8 cellular contexts compared by ENCODE assay signal in genomic region chr1:98388431-98388830, GRCh38.
DNase-seq lines count a peak whose midpoint lies in the region; ATAC-seq, FAIRE-seq and TF ChIP-seq lines count a peak whose summit lies in the region.

No MANE protein-coding gene starts in this region.

- no peaks in the 10 kb centered on the region for H3K36me3 Mint-ChIP-seq in activated T-cell treated with anti-CD3 and anti-CD28 coated beads, Interleukin-2, amount 50 U/mL, for 72 hours (ENCODE audit: insufficient read depth in 2 of 2)
- H3K36me3 Mint-ChIP-seq in astrocyte (ENCODE audit: low read depth, unreplicated experiment) = no peaks in the 10 kb centered on the region
- H3K36me3 Mint-ChIP-seq in naive thymus-derived CD4-positive, alpha-beta T cell = peaks cover 0 to 1% (median 0%) of the 10 kb centered on the region in 5 donors

- H3K27ac Mint-ChIP-seq in activated T-cell treated with anti-CD3 and anti-CD28 coated beads, Interleukin-2, amount 50 U/mL, for 72 hours = peak overlapping the region; percentile 32
- H3K27ac Mint-ChIP-seq in astrocyte (ENCODE audit: unreplicated experiment) = peak overlapping the region; percentile 96
- peak overlapping the region in 2 of 9 donors; percentile 2 to 51 for H3K27ac Mint-ChIP-seq in naive thymus-derived CD4-positive, alpha-beta T cell

- H3K27me3 Mint-ChIP-seq in activated T-cell treated with anti-CD3 and anti-CD28 coated beads, Interleukin-2, amount 50 U/mL, for 72 hours (ENCODE audit: low read depth) = no peaks in the 10 kb centered on the region
- no peaks in the 10 kb centered on the region for H3K27me3 Mint-ChIP-seq in astrocyte (ENCODE audit: low read depth, unreplicated experiment)
- H3K27me3 Mint-ChIP-seq in naive thymus-derived CD4-positive, alpha-beta T cell = peaks cover 0 to 3% (median 0%) of the 10 kb centered on the region in 5 donors

- peak; percentile 84 for FAIRE-seq in astrocyte (lab: Jason Lieb, UNC)
- no peak for FAIRE-seq in GM12892 (lab: Jason Lieb, UNC)

- H3K27me3 ChIP-seq in astrocyte (ENCODE audit: insufficient read depth, low read length) = no peaks in the 10 kb centered on the region
- no peaks in the 10 kb centered on the region for H3K27me3 ChIP-seq in naive thymus-derived CD4-positive, alpha-beta T cell (ENCODE audit: control insufficient read depth in 2 of 2, insufficient read depth in 2 of 2, low read length in 2 of 2)

- intact Hi-C loops in naive thymus-derived CD4-positive, alpha-beta T cell (cut with micrococcal nuclease) = loop anchor here in 1 of 2 donors (2.0 kb wide), 1 partner anchor 16 kb away; no protein-coding TSS in a partner anchor

- no peaks in the 10 kb centered on the region for H4K20me1 ChIP-seq in astrocyte (ENCODE audit: insufficient read depth, low read length)

- H3K9ac ChIP-seq in astrocyte (ENCODE audit: low read length) = peak overlapping the region; percentile 21

- H3K4me3 Mint-ChIP-seq in activated T-cell treated with anti-CD3 and anti-CD28 coated beads, Interleukin-2, amount 50 U/mL, for 72 hours = peak overlapping the region in 1 of 2 donors; percentile 57
- H3K4me3 Mint-ChIP-seq in astrocyte (ENCODE audit: unreplicated experiment) = peak overlapping the region; percentile 24
- H3K4me3 Mint-ChIP-seq in naive thymus-derived CD4-positive, alpha-beta T cell = peak overlapping the region in 2 of 10 donors; percentile 13 to 68

- TF ChIP-seq CTCF in astrocyte (IDR thresholded peaks at IDR 0.05; ENCODE audit: insufficient read depth, low read depth, low read length) = no peak

- no peak for TF ChIP-seq POLR2A in GM12892 (IDR thresholded peaks at IDR 0.05; ENCODE audit: low read depth, low read length)

- H2AFZ ChIP-seq in astrocyte (ENCODE audit: low read depth, low read length) = peak overlapping the region; percentile 19

- CTCF ChIA-PET in naive thymus-derived CD4-positive, alpha-beta T cell (lab: Charles Lee) = no interaction called here

- DNase-seq in activated T-cell treated with anti-CD3 and anti-CD28 coated beads, Interleukin-2, amount 50 U/mL, for 72 hours = peak in 1 of 2 donors; percentile 2
- DNase-seq in activated T-cell treated with anti-CD3 and anti-CD28 coated beads, Interleukin-2, amount 50 U/mL, for 1 hour = no peak
- peak; percentile 84 for DNase-seq in astrocyte (ENCODE audit: low read depth)
- DNase-seq in naive thymus-derived CD4-positive, alpha-beta T cell = no peak
- DNase-seq in GM12892 (ENCODE audit: insufficient read length) = no peak
- no peak for DNase-seq in NCI-H1092 treated with DMSO at 0.1 percent for 48 hours (lab: John Stamatoyannopoulos, UW)
- DNase-seq in NCI-H2029 (lab: John Stamatoyannopoulos, UW) = no peak

- peak overlapping the region; percentile 43 for H3K4me3 ChIP-seq in astrocyte (ENCODE audit: insufficient read depth, low read depth, low read length)
- no peak overlapping the region for H3K4me3 ChIP-seq in naive thymus-derived CD4-positive, alpha-beta T cell (ENCODE audit: low read length)

- peak overlapping the region; percentile 71 for H3K4me2 ChIP-seq in astrocyte (ENCODE audit: low read length)

- POLR2A ChIA-PET in naive thymus-derived CD4-positive, alpha-beta T cell (lab: Charles Lee) = no interaction called here

- H3K9me3 ChIP-seq in astrocyte (ENCODE audit: insufficient read depth, low read depth, low read length) = no peaks in the 10 kb centered on the region
- no peaks in the 10 kb centered on the region for H3K9me3 ChIP-seq in naive thymus-derived CD4-positive, alpha-beta T cell (ENCODE audit: control insufficient read depth in 2 of 3, low read length in 3 of 3)

- ATAC-seq in activated T-cell treated with anti-CD3 and anti-CD28 coated beads, Interleukin-2, amount 50 U/mL, for 72 hours (replicated peaks in 1 of 2) = peak; percentile 46 to 71
- peak; percentile 75 for ATAC-seq in HG03521 (IDR thresholded peaks at IDR 0.05; ENCODE audit: unreplicated experiment)
- peak; percentile 84 for ATAC-seq in naive thymus-derived CD4-positive, alpha-beta T cell

- H3K27ac ChIP-seq in astrocyte (ENCODE audit: low read depth, low read length) = peak overlapping the region; percentile 48
- H3K27ac ChIP-seq in naive thymus-derived CD4-positive, alpha-beta T cell (ENCODE audit: low read depth, low read length) = no peak overlapping the region

- peaks cover 15% of the 10 kb centered on the region for H3K4me1 ChIP-seq in astrocyte (ENCODE audit: insufficient read depth, low read length)
- peaks cover 0 to 24% of the 10 kb centered on the region in 2 donors for H3K4me1 ChIP-seq in naive thymus-derived CD4-positive, alpha-beta T cell (ENCODE audit: control insufficient read depth in 2 of 2, insufficient read depth in 2 of 2, low read length in 2 of 2)

- H3K9me3 Mint-ChIP-seq in activated T-cell treated with anti-CD3 and anti-CD28 coated beads, Interleukin-2, amount 50 U/mL, for 72 hours = no peaks in the 10 kb centered on the region
- no peaks in the 10 kb centered on the region for H3K9me3 Mint-ChIP-seq in astrocyte (ENCODE audit: unreplicated experiment)
- peaks cover 0 to 3% (median 0%) of the 10 kb centered on the region in 11 donors for H3K9me3 Mint-ChIP-seq in naive thymus-derived CD4-positive, alpha-beta T cell

- H3K36me3 ChIP-seq in astrocyte (ENCODE audit: insufficient read depth, low read length) = no peaks in the 10 kb centered on the region
- no peaks in the 10 kb centered on the region for H3K36me3 ChIP-seq in naive thymus-derived CD4-positive, alpha-beta T cell (ENCODE audit: control insufficient read depth in 2 of 3, insufficient read depth in 3 of 3, low read length in 3 of 3)

- peaks cover 11% of the 10 kb centered on the region for H3K4me1 Mint-ChIP-seq in activated T-cell treated with anti-CD3 and anti-CD28 coated beads, Interleukin-2, amount 50 U/mL, for 72 hours (ENCODE audit: low read depth)
- H3K4me1 Mint-ChIP-seq in astrocyte (ENCODE audit: low read depth, unreplicated experiment) = peaks cover 29% of the 10 kb centered on the region
- peaks cover 0 to 23% (median 6%) of the 10 kb centered on the region in 7 donors for H3K4me1 Mint-ChIP-seq in naive thymus-derived CD4-positive, alpha-beta T cell

- H3K79me2 ChIP-seq in astrocyte (ENCODE audit: insufficient read depth, low read length) = no peaks in the 10 kb centered on the region
